In genomic region chr1:108200627-108201106, GRCh38 we compare ENCODE assay signal across 8 cellular contexts. TPM values are rescaled to one million over a fixed set of nuclear protein-coding genes. Genes with fewer than 3 reads are reported as not detected.
A peak's percentile ranks its signal among the peaks of the same experiment; 100 is the strongest.
DNase-seq lines count a peak whose midpoint lies in the region; ATAC-seq and TF ChIP-seq lines count a peak whose summit lies in the region.

No MANE protein-coding gene starts in this region.

- peak overlapping the region; percentile 87 for H3K4me3 Mint-ChIP-seq in activated CD4-positive, alpha-beta T cell treated with anti-CD3 and anti-CD28 coated beads, Interleukin-2, amount 10 ng/mL, durations not matched to agents 7 days and 5 days

- peak overlapping the region; percentile 87 for H3K4me3 ChIP-seq in HFF-Myc (replicated peaks; ENCODE audit: low read depth, low read length)
- peak overlapping the region; percentile 95 for H3K4me3 ChIP-seq in effector memory CD4-positive, alpha-beta T cell (ENCODE audit: insufficient read depth, low read depth, low read length, poor library complexity, severe bottlenecking)

- H3K4me1 ChIP-seq in effector memory CD4-positive, alpha-beta T cell (ENCODE audit: control insufficient read depth, insufficient read depth, low read length, poor library complexity, severe bottlenecking), result peaks cover 7% of the 10 kb centered on the region

- DNase-seq in EH (ENCODE audit: low read depth) (peak; percentile 70), HFF-Myc (ENCODE audit: extremely low read depth, low read depth) (peak; percentile 40), NCI-H2227 treated with DMSO at 0.1 percent for 48 hours (lab: John Stamatoyannopoulos, UW) (peak; percentile 82), medulla oblongata (ENCODE audit: extremely low spot score) (peak; percentile 68)
- peak; percentile 56 for DNase-seq in activated CD4-positive, alpha-beta T cell treated with anti-CD3 and anti-CD28 coated beads, Interleukin-2, amount 10 ng/mL, durations not matched to agents 7 days and 5 days
- peak; percentile 2 to 16 (median 13) for DNase-seq in effector memory CD4-positive, alpha-beta T cell
- peak; percentile 47 for DNase-seq in stimulated activated CD8-positive, alpha-beta memory T cell treated with anti-CD3 and anti-CD28 coated beads, Interleukin-4, amount 100 ng/mL, for 48 hours

- H3K27ac ChIP-seq in effector memory CD4-positive, alpha-beta T cell (ENCODE audit: insufficient read depth, low read length, poor library complexity, severe bottlenecking), result peak overlapping the region; percentile 58

- peaks cover 25% of the 10 kb centered on the region for H3K27me3 Mint-ChIP-seq in activated CD4-positive, alpha-beta T cell treated with anti-CD3 and anti-CD28 coated beads, Interleukin-2, amount 10 ng/mL, durations not matched to agents 7 days and 5 days

- peaks cover 2% of the 10 kb centered on the region for H3K9me3 Mint-ChIP-seq in activated CD4-positive, alpha-beta T cell treated with anti-CD3 and anti-CD28 coated beads, Interleukin-2, amount 10 ng/mL, durations not matched to agents 7 days and 5 days

- peak overlapping the region; percentile 92 for H3K27ac Mint-ChIP-seq in activated CD4-positive, alpha-beta T cell treated with anti-CD3 and anti-CD28 coated beads, Interleukin-2, amount 10 ng/mL, durations not matched to agents 7 days and 5 days

- H3K27me3 ChIP-seq in effector memory CD4-positive, alpha-beta T cell (replicated peaks; ENCODE audit: control insufficient read depth, insufficient read depth, low read length, poor library complexity, severe bottlenecking), result no peaks in the 10 kb centered on the region

- H3K4me1 Mint-ChIP-seq in activated CD4-positive, alpha-beta T cell treated with anti-CD3 and anti-CD28 coated beads, Interleukin-2, amount 10 ng/mL, durations not matched to agents 7 days and 5 days, result peaks cover 40% of the 10 kb centered on the region

- ATAC-seq in HG03442 (IDR thresholded peaks at IDR 0.05; ENCODE audit: unreplicated experiment), result no peak

- H3K36me3 Mint-ChIP-seq in activated CD4-positive, alpha-beta T cell treated with anti-CD3 and anti-CD28 coated beads, Interleukin-2, amount 10 ng/mL, durations not matched to agents 7 days and 5 days (ENCODE audit: low read depth), result peaks cover 35% of the 10 kb centered on the region

- POLR2A ChIA-PET in activated CD4-positive, alpha-beta T cell treated with anti-CD3 and anti-CD28 coated beads, Interleukin-2, amount 10 ng/mL, durations not matched to agents 7 days and 5 days (lab: Charles Lee), result interaction anchor here (0.6 kb wide), 1 partner anchor 9 kb away, joined by 3 read pairs; no protein-coding TSS in a partner anchor

- CTCF ChIA-PET in activated CD4-positive, alpha-beta T cell treated with anti-CD3 and anti-CD28 coated beads, Interleukin-2, amount 10 ng/mL, durations not matched to agents 7 days and 5 days (lab: Charles Lee), result interaction anchor here (1.2 to 1.7 kb wide), 3 partner anchors 75 to 359 kb away, joined by 3 to 6 read pairs (median 3); partner anchors contain the start of gene EEIG2

- H3K9me3 ChIP-seq in effector memory CD4-positive, alpha-beta T cell (ENCODE audit: control insufficient read depth, low read length), result no peaks in the 10 kb centered on the region

- H3K36me3 ChIP-seq in effector memory CD4-positive, alpha-beta T cell (ENCODE audit: control insufficient read depth, insufficient read depth, low read length), result no peaks in the 10 kb centered on the region

- TF ChIP-seq CTCF in HFF-Myc (IDR thresholded peaks at IDR 0.05; ENCODE audit: low read depth, low read length, missing control alignments), result peak; percentile 24

RNA-seq across cellular contexts. Expression of gene SLC25A24, which starts 0.5 kb away (rescaled TPM):
- total RNA-seq in activated CD4-positive, alpha-beta T cell treated with anti-CD3 and anti-CD28 coated beads, Interleukin-2, amount 10 ng/mL, durations not matched to agents 7 days and 5 days, result 10 to 100 TPM; 30.5 to 32.1 TPM

RNA-seq across cellular contexts. Expression of gene NBPF4, which starts 43.2 kb away (rescaled TPM):
- total RNA-seq in activated CD4-positive, alpha-beta T cell treated with anti-CD3 and anti-CD28 coated beads, Interleukin-2, amount 10 ng/mL, durations not matched to agents 7 days and 5 days, result under 1 TPM in 1 of 2 experiments, not detected in 1; 0.10 TPM

Comparison
In these comparisons a context has a peak if more than half of its experiments do, and no peak if none do; other contexts are left out.
1. DNase-seq: peak in every context shown above with its lines; median percentile 82 in NCI-H2227 treated with DMSO at 0.1 percent for 48 hours; 70 in EH; 68 in medulla oblongata; 56 in activated CD4-positive, alpha-beta T cell treated with anti-CD3 and anti-CD28 coated beads, Interleukin-2, amount 10 ng/mL, durations not matched to agents 7 days and 5 days; 47 in stimulated activated CD8-positive, alpha-beta memory T cell treated with anti-CD3 and anti-CD28 coated beads, Interleukin-4, amount 100 ng/mL, for 48 hours; 40 in HFF-Myc; 13 in effector memory CD4-positive, alpha-beta T cell.